In genomic region chr6:13574571-13575376, GRCh38 we compare ENCODE assay signal across 8 cellular contexts. TPM values are rescaled to one million over a fixed set of nuclear protein-coding genes. Genes with fewer than 3 reads are reported as not detected.
DNase-seq lines count a peak whose midpoint lies in the region; ATAC-seq and TF ChIP-seq lines count a peak whose summit lies in the region.

SIRT5 (plus strand) TSS chr6:13574601; CDS start chr6:13584111, 9,510 bp downstream.

- DNase-seq in DMS114 treated with DMSO at 0.1 percent for 48 hours (lab: John Stamatoyannopoulos, UW; ENCODE audit: unreplicated experiment) = peak; percentile 85
- DNase-seq in activated T-cell treated with anti-CD3 and anti-CD28 coated beads for 24 hours (ENCODE audit: low read depth) = peak; percentile 64
- DNase-seq in epithelial cell of proximal tubule (ENCODE audit: low read depth) = peak; percentile 37
- DNase-seq in stimulated activated CD8-positive, alpha-beta memory T cell treated with anti-CD3 and anti-CD28 coated beads, Interleukin-7, amount 100 ng/mL, for 24 hours (ENCODE audit: low read depth) = peak; percentile 52

- H3K79me2 ChIP-seq in OCI-LY3 (ENCODE audit: low read length) = no peaks in the 10 kb centered on the region

- TF ChIP-seq CTCF in OCI-LY3 (IDR thresholded peaks at IDR 0.05; ENCODE audit: low read depth, low read length) (peak; percentile 63; the same call in 1 of the 2 replicates), epithelial cell of proximal tubule (conservative IDR thresholded peaks at IDR 0.05; ENCODE audit: low read depth, low read length) (no peak)

- H3K9me3 ChIP-seq in HUES64 (ENCODE audit: insufficient read depth, low read depth, low read length) (no peaks in the 10 kb centered on the region; the same call in 1 of the 2 replicates), OCI-LY3 (ENCODE audit: insufficient read depth, low read length) (no peaks in the 10 kb centered on the region), mucosa of stomach (ENCODE audit: control insufficient read depth, low read length) (no peaks in the 10 kb centered on the region)

- H2AFZ ChIP-seq in OCI-LY3 (ENCODE audit: low read depth, low read length) = peak within 1 kb of the TSS; percentile 69; the same call in 1 of the 2 replicates

- H3K36me3 ChIP-seq in HUES64 (ENCODE audit: insufficient read depth, low read length) (peaks cover 6% of the 10 kb centered on the region), OCI-LY3 (replicated peaks; ENCODE audit: low read depth, low read length) (no peaks in the 10 kb centered on the region), mucosa of stomach (ENCODE audit: control insufficient read depth, insufficient read depth, low read length) (no peaks in the 10 kb centered on the region)

- peaks cover 7% of the 10 kb centered on the region for H3K4me1 ChIP-seq in HUES64 (ENCODE audit: insufficient read depth, low read length)
- H3K4me1 ChIP-seq in OCI-LY3 (ENCODE audit: low read length) = peaks cover 8% of the 10 kb centered on the region
- H3K4me1 ChIP-seq in mucosa of stomach (ENCODE audit: control insufficient read depth, insufficient read depth, low read length) = peaks cover 13% of the 10 kb centered on the region

- H3K27me3 ChIP-seq in HUES64 (ENCODE audit: insufficient read depth, low read length) = no peaks in the 10 kb centered on the region
- H3K27me3 ChIP-seq in OCI-LY3 (ENCODE audit: low read depth, low read length) = no peaks in the 10 kb centered on the region
- no peaks in the 10 kb centered on the region for H3K27me3 ChIP-seq in mucosa of stomach (ENCODE audit: control insufficient read depth, insufficient read depth, low read length)

- peak within 1 kb of the TSS; percentile 95 for H3K4me2 ChIP-seq in OCI-LY3 (ENCODE audit: low read length)

- no peaks in the 10 kb centered on the region for H4K20me1 ChIP-seq in OCI-LY3 (ENCODE audit: insufficient read depth, low read length)

- WGBS in HUES64 = under 1% methylated on average over 52 of the region's 52 CpGs

- H3K4me3 ChIP-seq in HUES64 (ENCODE audit: low read length) (peak within 1 kb of the TSS; percentile 92), OCI-LY3 (ENCODE audit: low read length) (peak within 1 kb of the TSS; percentile 95), epithelial cell of proximal tubule (ENCODE audit: low read depth, low read length) (peak within 1 kb of the TSS; percentile 80), mucosa of stomach (ENCODE audit: low read length) (peak within 1 kb of the TSS; percentile 77)

- H3K9ac ChIP-seq in HUES64 (ENCODE audit: low read depth, low read length) (peak within 1 kb of the TSS; percentile 94), OCI-LY3 (ENCODE audit: low read length) (peak within 1 kb of the TSS; percentile 82), mucosa of stomach (ENCODE audit: low read length) (peak within 1 kb of the TSS; percentile 93)

- ATAC-seq in GM21515 (IDR thresholded peaks at IDR 0.05; ENCODE audit: unreplicated experiment) = peak; percentile 56

- H3K27ac ChIP-seq in HUES64 (ENCODE audit: low read depth, low read length) (peak within 1 kb of the TSS; percentile 98), OCI-LY3 (ENCODE audit: low read length) (peak within 1 kb of the TSS; percentile 68)

RNA-seq across cellular contexts. Expression of gene SIRT5, which starts in this region (rescaled TPM):
- polyA plus RNA-seq in HUES64 (2013, experiment 1 of 2) = 8.1 TPM
- polyA plus RNA-seq in HUES64 (2013, experiment 2 of 2) = 6.8 TPM
- total RNA-seq in epithelial cell of proximal tubule = 4.6 and 12.5 TPM in 2 replicates

Comparison
In these comparisons a context has a peak if more than half of its experiments do, and no peak if none do; other contexts are left out.
1. Peak in every context shown above with its lines: DNase-seq, ATAC-seq, H3K4me3 ChIP-seq and H3K27ac ChIP-seq.